ENCODE assay signal across 21 cellular contexts in the genomic region with DNA sequence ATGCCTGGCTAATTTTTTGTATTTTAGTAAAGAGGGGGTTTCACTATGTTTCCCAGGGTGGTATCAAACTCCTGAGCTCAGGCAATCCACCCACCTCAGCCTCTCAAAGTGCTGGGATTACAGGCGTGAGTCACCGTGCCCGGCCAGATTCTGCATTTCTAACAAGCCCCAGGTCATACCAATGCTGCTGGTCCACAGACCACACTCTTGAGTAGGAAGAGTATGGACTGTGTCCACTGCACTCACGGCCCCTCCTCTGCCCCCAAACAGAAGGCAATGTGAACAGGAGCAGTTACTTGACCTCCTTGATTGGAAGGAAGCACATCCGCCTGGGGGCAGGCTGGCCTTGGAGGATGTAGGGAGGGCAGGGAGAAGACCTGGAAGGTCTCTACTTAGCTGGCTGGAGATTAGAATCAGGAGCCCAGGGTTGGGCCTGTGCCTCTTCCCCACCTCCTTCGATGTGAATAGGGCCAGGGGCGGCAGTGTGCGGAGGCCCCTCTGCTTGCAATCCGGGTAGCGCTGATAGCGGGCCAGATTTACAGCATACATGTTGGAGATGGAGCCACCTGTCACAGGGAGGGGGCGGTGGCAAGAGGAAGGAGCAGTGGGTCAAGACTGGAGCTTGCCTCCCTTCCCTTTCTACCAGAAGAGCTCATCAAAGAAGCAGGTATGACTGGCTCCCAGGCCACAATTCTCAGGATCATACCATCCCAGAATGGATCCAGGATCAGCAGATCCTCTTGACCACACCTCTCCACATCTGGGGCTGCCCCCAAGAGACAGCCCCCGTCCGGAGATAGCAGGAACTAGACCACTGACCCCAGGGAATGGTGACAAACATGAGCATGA. TPM values are rescaled to one million over a fixed set of nuclear protein-coding genes. Genes with fewer than 3 reads are reported as not detected.
A peak's percentile ranks its signal among the peaks of the same experiment; 100 is the strongest.
DNase-seq lines count a peak whose midpoint lies in the region; ATAC-seq, FAIRE-seq and TF ChIP-seq lines count a peak whose summit lies in the region.
"Had no signal": no experiment of that assay in that cellular context is flagged by ENCODE, and none has a peak within 500 bp of the region (broad histone marks: within the 10 kb centered on the region; RNA-seq: fewer than 3 reads in every experiment).

No MANE protein-coding gene starts in this region.

- peaks cover 4% of the 10 kb centered on the region for H3K4me1 ChIP-seq in endodermal cell (ENCODE audit: control insufficient read depth, insufficient read depth, low read length)
- H3K4me1 ChIP-seq in smooth muscle cell (ENCODE audit: low read depth) = peaks cover 3% of the 10 kb centered on the region

- H3K9me3 ChIP-seq in endodermal cell (ENCODE audit: control insufficient read depth, low read length) (no peaks in the 10 kb centered on the region), smooth muscle cell (replicated peaks; ENCODE audit: low read depth) (no peaks in the 10 kb centered on the region)
- H3K9me3 ChIP-seq: heart left ventricle, lower lobe of right lung had no signal

- H3K27me3 Mint-ChIP-seq in HFFc6 (ENCODE audit: insufficient read depth) = no peaks in the 10 kb centered on the region; the same call in 1 of the 2 replicates
- H3K27me3 Mint-ChIP-seq in endodermal cell (ENCODE audit: insufficient read depth) = peaks cover 67% of the 10 kb centered on the region
- H3K27me3 Mint-ChIP-seq: activated CD4-positive, alpha-beta T cell treated with anti-CD3 and anti-CD28 coated beads, Interleukin-2, amount 10 ng/mL, durations not matched to agents 24 days and 14 days; activated naive CD4-positive, alpha-beta T cell treated with anti-CD3 and anti-CD28 coated beads, Interleukin-2, amount 50 U/mL, for 24 hours; CD4-positive, CD25-positive, alpha-beta regulatory T cell had no signal

- H3K4me1 Mint-ChIP-seq in HFFc6 (ENCODE audit: low read depth) (peaks cover 61% of the 10 kb centered on the region), endodermal cell (peaks cover 27% of the 10 kb centered on the region)
- H3K4me1 Mint-ChIP-seq: immature natural killer cell had no signal

- DNase-seq in NCI-H2196 (lab: John Stamatoyannopoulos, UW; ENCODE audit: unreplicated experiment) (peak; percentile 37), NCI-H2196 treated with DMSO at 0.1 percent for 48 hours (lab: John Stamatoyannopoulos, UW; ENCODE audit: unreplicated experiment) (no peak), HFFc6 (no peak), endodermal cell (peak; percentile 41), smooth muscle cell (lab: John Stamatoyannopoulos, UW; ENCODE audit: unreplicated experiment) (no peak), DMS53 treated with DMSO at 0.1 percent for 48 hours (lab: John Stamatoyannopoulos, UW; ENCODE audit: unreplicated experiment) (no peak), GM12892 (ENCODE audit: insufficient read length) (no peak)
- DNase-seq: activated CD4-positive, alpha-beta T cell treated with anti-CD3 and anti-CD28 coated beads, Interleukin-2, amount 10 ng/mL, durations not matched to agents 24 days and 14 days; CD4-positive, CD25-positive, alpha-beta regulatory T cell; heart left ventricle; immature natural killer cell; lower lobe of right lung; MV-4-11; NCI-H187; NCI-H446 treated with DMSO at 0.1 percent for 48 hours; posterior cingulate gyrus had no signal

- no peaks in the 10 kb centered on the region for H4K20me1 ChIP-seq in smooth muscle cell (ENCODE audit: low read depth)

- no peak overlapping the region for H3K27ac ChIP-seq in endodermal cell (ENCODE audit: low read depth, low read length)
- no peak overlapping the region for H3K27ac ChIP-seq in smooth muscle cell (ENCODE audit: low read depth)
- H3K27ac ChIP-seq: lower lobe of right lung had no signal

- ATAC-seq in HG02970 (IDR thresholded peaks at IDR 0.05; ENCODE audit: low FRiP score, unreplicated experiment) = no peak
- ATAC-seq: heart left ventricle, lower lobe of right lung had no signal

- H3K9me3 Mint-ChIP-seq in HFFc6 (no peaks in the 10 kb centered on the region), endodermal cell (no peaks in the 10 kb centered on the region)
- H3K9me3 Mint-ChIP-seq: activated CD4-positive, alpha-beta T cell treated with anti-CD3 and anti-CD28 coated beads, Interleukin-2, amount 10 ng/mL, durations not matched to agents 24 days and 14 days; activated naive CD4-positive, alpha-beta T cell treated with anti-CD3 and anti-CD28 coated beads, Interleukin-2, amount 50 U/mL, for 24 hours; CD4-positive, CD25-positive, alpha-beta regulatory T cell; immature natural killer cell had no signal

- H3K4me3 Mint-ChIP-seq in HFFc6 (no peak overlapping the region), endodermal cell (no peak overlapping the region)
- H3K4me3 Mint-ChIP-seq: activated CD4-positive, alpha-beta T cell treated with anti-CD3 and anti-CD28 coated beads, Interleukin-2, amount 10 ng/mL, durations not matched to agents 24 days and 14 days; activated naive CD4-positive, alpha-beta T cell treated with anti-CD3 and anti-CD28 coated beads, Interleukin-2, amount 50 U/mL, for 24 hours; CD4-positive, CD25-positive, alpha-beta regulatory T cell; immature natural killer cell had no signal

- no peak overlapping the region for H3K9ac ChIP-seq in endodermal cell (ENCODE audit: extremely low read depth, low read length, poor library complexity, severe bottlenecking)
- H3K9ac ChIP-seq in smooth muscle cell (ENCODE audit: low read depth) = no peak overlapping the region

- no peak for TF ChIP-seq CTCF in HFFc6 (IDR thresholded peaks at IDR 0.05)
- TF ChIP-seq CTCF in endodermal cell (conservative IDR thresholded peaks at IDR 0.05) = no peak
- TF ChIP-seq CTCF in smooth muscle cell (IDR thresholded peaks at IDR 0.05; ENCODE audit: borderline replicate concordance, insufficient read depth, poor library complexity, severe bottlenecking) = no peak

- H3K27me3 ChIP-seq in endodermal cell (ENCODE audit: control insufficient read depth, insufficient read depth, low read length, poor library complexity, severe bottlenecking) = no peaks in the 10 kb centered on the region
- no peaks in the 10 kb centered on the region for H3K27me3 ChIP-seq in smooth muscle cell (ENCODE audit: low read depth)
- H3K27me3 ChIP-seq: heart left ventricle had no signal

- 95 to 100% methylated on average over 6 to 14 of the region's 14 CpGs for WGBS in endodermal cell (ENCODE audit: insufficient coverage in 1 of 2, insufficient read length in 1 of 2), 2 experiments
- 74% methylated on average over 14 of the region's 14 CpGs for WGBS in smooth muscle cell (ENCODE audit: low lambda C conversion rate)

- TF ChIP-seq POLR2A in GM12892 (IDR thresholded peaks at IDR 0.05; ENCODE audit: low read depth, low read length) = no peak

- H3K4me3 ChIP-seq in endodermal cell (ENCODE audit: low read length) (no peak overlapping the region), smooth muscle cell (no peak overlapping the region)
- H3K4me3 ChIP-seq: heart left ventricle, lower lobe of right lung had no signal

- H3K36me3 Mint-ChIP-seq in HFFc6 (ENCODE audit: low read depth) (peaks cover 6% of the 10 kb centered on the region), endodermal cell (ENCODE audit: low read depth) (peaks cover 12% of the 10 kb centered on the region)

- H2AFZ ChIP-seq in smooth muscle cell (ENCODE audit: low read depth) = no peak overlapping the region

- no peaks in the 10 kb centered on the region for H3K79me2 ChIP-seq in smooth muscle cell (ENCODE audit: low read depth)

- peak overlapping the region; percentile 59 for H3K4me2 ChIP-seq in smooth muscle cell

- H3K27ac Mint-ChIP-seq in HFFc6 (peak overlapping the region; percentile 72), endodermal cell (no peak overlapping the region)
- H3K27ac Mint-ChIP-seq: activated CD4-positive, alpha-beta T cell treated with anti-CD3 and anti-CD28 coated beads, Interleukin-2, amount 10 ng/mL, durations not matched to agents 24 days and 14 days; activated naive CD4-positive, alpha-beta T cell treated with anti-CD3 and anti-CD28 coated beads, Interleukin-2, amount 50 U/mL, for 24 hours; immature natural killer cell had no signal

- FAIRE-seq in GM12892 (lab: Jason Lieb, UNC) = no peak
- FAIRE-seq: A204.1, colon, urothelium cell line had no signal

- H3F3A ChIP-seq in smooth muscle cell (ENCODE audit: low read depth) = no peaks in the 10 kb centered on the region

- H3K36me3 ChIP-seq in endodermal cell (ENCODE audit: control insufficient read depth, insufficient read depth, low read length) = peaks cover under 1% of the 10 kb centered on the region
- H3K36me3 ChIP-seq in smooth muscle cell (ENCODE audit: low read depth) = no peaks in the 10 kb centered on the region

RNA-seq across cellular contexts. Expression of a gene that starts 9.4 kb away (rescaled TPM):
- total RNA-seq in HFFc6 (2021; fragmentation: NEBNext Ultra II Directional; extraction: Animal tissue kit (Norgen Biotek cat#: 25700)) = 10 to 100 TPM; 17.3 to 25.7 (median 19.3) TPM
- total RNA-seq in endodermal cell (10 to 100 TPM; 54.0 to 54.6 TPM), smooth muscle cell (5.2 and 7.6 TPM in 2 replicates)
- 31.5 TPM for polyA plus RNA-seq in endodermal cell (2013, experiment 1 of 2)
- 26.9 TPM for polyA plus RNA-seq in endodermal cell (2013, experiment 2 of 2)
- 1.0 and 3.1 TPM in 2 replicates for polyA plus RNA-seq in smooth muscle cell
- polyA plus RNA-seq in GM12892 (2012; ENCODE audit: missing spikeins) = 13.7 TPM

RNA-seq across cellular contexts. Expression of a gene that starts 9.6 kb away (rescaled TPM):
- 10 to 100 TPM; 13.9 to 17.1 (median 16.0) TPM for total RNA-seq in HFFc6 (2021; fragmentation: NEBNext Ultra II Directional; extraction: Animal tissue kit (Norgen Biotek cat#: 25700))
- total RNA-seq in endodermal cell = 10 to 100 TPM; 24.9 to 38.2 TPM
- polyA plus RNA-seq in endodermal cell (2013, experiment 1 of 2) = 20.2 TPM
- polyA plus RNA-seq in endodermal cell (2013, experiment 2 of 2) = 23.9 TPM
- 9.0 and 10.6 TPM in 2 replicates for total RNA-seq in smooth muscle cell
- polyA plus RNA-seq in smooth muscle cell = 4.8 and 11.8 TPM in 2 replicates
- 14.2 TPM for polyA plus RNA-seq in GM12892 (2012; ENCODE audit: missing spikeins)

RNA-seq across cellular contexts. Expression of a gene that starts 36.0 kb away (rescaled TPM):
- total RNA-seq in HFFc6 (2021; fragmentation: NEBNext Ultra II Directional; extraction: Animal tissue kit (Norgen Biotek cat#: 25700)) = 1 to 10 TPM in 3 of 6 experiments, under 1 TPM in 3; 0.35 to 1.5 (median 0.93) TPM
- total RNA-seq in endodermal cell (1 to 10 TPM; 1.4 TPM), smooth muscle cell (5.8 TPM in 1 of 2 replicates, not detected in the other)
- polyA plus RNA-seq in endodermal cell (2013, experiment 1 of 2) = 0.18 TPM
- polyA plus RNA-seq in endodermal cell (2013, experiment 2 of 2) = 0.46 TPM
- polyA plus RNA-seq in smooth muscle cell = 1.5 TPM in 1 of 2 replicates, not detected in the other
- 103 TPM for polyA plus RNA-seq in GM12892 (2012; ENCODE audit: missing spikeins)

Comparison
In these comparisons a context has a peak if more than half of its experiments do, and no peak if none do; other contexts are left out.
1. DNase-seq: peak in NCI-H2196 (single experiment) and endodermal cell (single experiment); none in NCI-H2196 treated with DMSO at 0.1 percent for 48 hours (single experiment), HFFc6 (single experiment), smooth muscle cell (single experiment), DMS53 treated with DMSO at 0.1 percent for 48 hours (single experiment) and GM12892 (single experiment).